1 cellular context compared by ENCODE assay signal in the genomic region with DNA sequence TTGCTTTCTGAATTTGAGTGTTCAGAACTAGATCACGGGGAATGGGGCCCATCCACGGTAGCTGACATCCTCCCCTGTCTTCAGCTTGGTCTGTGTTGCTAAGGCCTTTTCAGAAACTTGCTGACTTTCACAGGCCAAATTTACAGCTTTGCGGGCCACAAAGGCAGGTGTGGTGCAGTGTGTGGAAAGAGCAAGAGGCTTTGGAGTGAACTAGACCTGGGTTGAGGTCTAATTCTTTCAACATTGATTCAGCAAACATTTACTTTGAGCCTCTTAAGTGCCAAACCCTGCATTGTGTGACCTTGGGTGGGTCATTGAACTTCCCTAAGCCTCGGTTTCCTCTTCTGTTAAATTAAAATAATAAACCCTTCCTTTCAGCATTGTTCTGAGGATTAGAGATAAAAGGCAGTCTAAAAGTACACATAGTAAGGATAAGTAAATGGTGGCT.
TF ChIP-seq lines count a peak whose summit lies in the region.

No MANE protein-coding gene starts in this region.

TF ChIP-seq in HepG2, 621 proteins besides CTCF, POLR2A, EP300 and RAD21 (continued from another document):
- TF ChIP-seq, protein P1, sequence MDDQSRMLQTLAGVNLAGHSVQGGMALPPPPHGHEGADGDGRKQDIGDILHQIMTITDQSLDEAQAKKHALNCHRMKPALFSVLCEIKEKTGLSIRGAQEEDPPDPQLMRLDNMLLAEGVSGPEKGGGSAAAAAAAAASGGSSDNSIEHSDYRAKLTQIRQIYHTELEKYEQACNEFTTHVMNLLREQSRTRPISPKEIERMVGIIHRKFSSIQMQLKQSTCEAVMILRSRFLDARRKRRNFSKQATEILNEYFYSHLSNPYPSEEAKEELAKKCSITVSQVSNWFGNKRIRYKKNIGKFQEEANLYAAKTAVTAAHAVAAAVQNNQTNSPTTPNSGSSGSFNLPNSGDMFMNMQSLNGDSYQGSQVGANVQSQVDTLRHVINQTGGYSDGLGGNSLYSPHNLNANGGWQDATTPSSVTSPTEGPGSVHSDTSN (CRISPR knock-in tag; IDR thresholded peaks at IDR 0.05; ENCODE audit: borderline replicate concordance) = no peak
- TF ChIP-seq, protein P2, sequence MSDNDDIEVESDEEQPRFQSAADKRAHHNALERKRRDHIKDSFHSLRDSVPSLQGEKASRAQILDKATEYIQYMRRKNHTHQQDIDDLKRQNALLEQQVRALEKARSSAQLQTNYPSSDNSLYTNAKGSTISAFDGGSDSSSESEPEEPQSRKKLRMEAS (IDR thresholded peaks at IDR 0.05) = no peak
- peak; percentile 70; the same call in 1 of the 2 replicates for TF ChIP-seq ISL2 (CRISPR knock-in tag; IDR thresholded peaks at IDR 0.05)
- TF ChIP-seq ZSCAN21 (CRISPR knock-in tag; IDR thresholded peaks at IDR 0.05; ENCODE audit: borderline replicate concordance) = no peak
- TF ChIP-seq, protein P3, sequence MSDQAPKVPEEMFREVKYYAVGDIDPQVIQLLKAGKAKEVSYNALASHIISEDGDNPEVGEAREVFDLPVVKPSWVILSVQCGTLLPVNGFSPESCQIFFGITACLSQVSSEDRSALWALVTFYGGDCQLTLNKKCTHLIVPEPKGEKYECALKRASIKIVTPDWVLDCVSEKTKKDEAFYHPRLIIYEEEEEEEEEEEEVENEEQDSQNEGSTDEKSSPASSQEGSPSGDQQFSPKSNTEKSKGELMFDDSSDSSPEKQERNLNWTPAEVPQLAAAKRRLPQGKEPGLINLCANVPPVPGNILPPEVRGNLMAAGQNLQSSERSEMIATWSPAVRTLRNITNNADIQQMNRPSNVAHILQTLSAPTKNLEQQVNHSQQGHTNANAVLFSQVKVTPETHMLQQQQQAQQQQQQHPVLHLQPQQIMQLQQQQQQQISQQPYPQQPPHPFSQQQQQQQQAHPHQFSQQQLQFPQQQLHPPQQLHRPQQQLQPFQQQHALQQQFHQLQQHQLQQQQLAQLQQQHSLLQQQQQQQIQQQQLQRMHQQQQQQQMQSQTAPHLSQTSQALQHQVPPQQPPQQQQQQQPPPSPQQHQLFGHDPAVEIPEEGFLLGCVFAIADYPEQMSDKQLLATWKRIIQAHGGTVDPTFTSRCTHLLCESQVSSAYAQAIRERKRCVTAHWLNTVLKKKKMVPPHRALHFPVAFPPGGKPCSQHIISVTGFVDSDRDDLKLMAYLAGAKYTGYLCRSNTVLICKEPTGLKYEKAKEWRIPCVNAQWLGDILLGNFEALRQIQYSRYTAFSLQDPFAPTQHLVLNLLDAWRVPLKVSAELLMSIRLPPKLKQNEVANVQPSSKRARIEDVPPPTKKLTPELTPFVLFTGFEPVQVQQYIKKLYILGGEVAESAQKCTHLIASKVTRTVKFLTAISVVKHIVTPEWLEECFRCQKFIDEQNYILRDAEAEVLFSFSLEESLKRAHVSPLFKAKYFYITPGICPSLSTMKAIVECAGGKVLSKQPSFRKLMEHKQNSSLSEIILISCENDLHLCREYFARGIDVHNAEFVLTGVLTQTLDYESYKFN (CRISPR knock-in tag; conservative IDR thresholded peaks at IDR 0.05) = no peak
- TF ChIP-seq TARDBP (CRISPR knock-in tag; IDR thresholded peaks at IDR 0.05) = no peak
- TF ChIP-seq RORA (CRISPR knock-in tag; IDR thresholded peaks at IDR 0.05) = no peak
- TF ChIP-seq GATAD2A (CRISPR knock-in tag; IDR thresholded peaks at IDR 0.05) = peak; percentile 30; the same call in 1 of the 2 replicates
- no peak for TF ChIP-seq KDM3A (CRISPR knock-in tag; IDR thresholded peaks at IDR 0.05; ENCODE audit: low read depth)
- no peak for TF ChIP-seq EZH2 (conservative IDR thresholded peaks at IDR 0.05; ENCODE audit: low read depth, low read length)
- TF ChIP-seq POGZ (CRISPR knock-in tag; IDR thresholded peaks at IDR 0.05) = no peak
- no peak for TF ChIP-seq MIER3 (CRISPR knock-in tag; IDR thresholded peaks at IDR 0.05; ENCODE audit: borderline replicate concordance)
- TF ChIP-seq ZNF724P (CRISPR knock-in tag; IDR thresholded peaks at IDR 0.05; ENCODE audit: borderline replicate concordance) = no peak
- TF ChIP-seq, protein P4, sequence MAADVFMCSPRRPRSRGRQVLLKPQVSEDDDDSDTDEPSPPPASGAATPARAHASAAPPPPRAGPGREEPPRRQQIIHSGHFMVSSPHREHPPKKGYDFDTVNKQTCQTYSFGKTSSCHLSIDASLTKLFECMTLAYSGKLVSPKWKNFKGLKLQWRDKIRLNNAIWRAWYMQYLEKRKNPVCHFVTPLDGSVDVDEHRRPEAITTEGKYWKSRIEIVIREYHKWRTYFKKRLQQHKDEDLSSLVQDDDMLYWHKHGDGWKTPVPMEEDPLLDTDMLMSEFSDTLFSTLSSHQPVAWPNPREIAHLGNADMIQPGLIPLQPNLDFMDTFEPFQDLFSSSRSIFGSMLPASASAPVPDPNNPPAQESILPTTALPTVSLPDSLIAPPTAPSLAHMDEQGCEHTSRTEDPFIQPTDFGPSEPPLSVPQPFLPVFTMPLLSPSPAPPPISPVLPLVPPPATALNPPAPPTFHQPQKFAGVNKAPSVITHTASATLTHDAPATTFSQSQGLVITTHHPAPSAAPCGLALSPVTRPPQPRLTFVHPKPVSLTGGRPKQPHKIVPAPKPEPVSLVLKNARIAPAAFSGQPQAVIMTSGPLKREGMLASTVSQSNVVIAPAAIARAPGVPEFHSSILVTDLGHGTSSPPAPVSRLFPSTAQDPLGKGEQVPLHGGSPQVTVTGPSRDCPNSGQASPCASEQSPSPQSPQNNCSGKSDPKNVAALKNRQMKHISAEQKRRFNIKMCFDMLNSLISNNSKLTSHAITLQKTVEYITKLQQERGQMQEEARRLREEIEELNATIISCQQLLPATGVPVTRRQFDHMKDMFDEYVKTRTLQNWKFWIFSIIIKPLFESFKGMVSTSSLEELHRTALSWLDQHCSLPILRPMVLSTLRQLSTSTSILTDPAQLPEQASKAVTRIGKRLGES (CRISPR knock-in tag; IDR thresholded peaks at IDR 0.05; ENCODE audit: borderline replicate concordance) = no peak
- no peak for TF ChIP-seq NFE2L1 (CRISPR knock-in tag; IDR thresholded peaks at IDR 0.05; ENCODE audit: borderline replicate concordance)
- TF ChIP-seq NCOA1 (CRISPR knock-in tag; IDR thresholded peaks at IDR 0.05) = no peak
- TF ChIP-seq TCF7L2 (IDR thresholded peaks at IDR 0.05; ENCODE audit: low read depth, low read length) = no peak; the same call in 1 of the 2 replicates
- no peak for TF ChIP-seq BHLHE40 (IDR thresholded peaks at IDR 0.05; ENCODE audit: low read length)
- TF ChIP-seq, protein P5, sequence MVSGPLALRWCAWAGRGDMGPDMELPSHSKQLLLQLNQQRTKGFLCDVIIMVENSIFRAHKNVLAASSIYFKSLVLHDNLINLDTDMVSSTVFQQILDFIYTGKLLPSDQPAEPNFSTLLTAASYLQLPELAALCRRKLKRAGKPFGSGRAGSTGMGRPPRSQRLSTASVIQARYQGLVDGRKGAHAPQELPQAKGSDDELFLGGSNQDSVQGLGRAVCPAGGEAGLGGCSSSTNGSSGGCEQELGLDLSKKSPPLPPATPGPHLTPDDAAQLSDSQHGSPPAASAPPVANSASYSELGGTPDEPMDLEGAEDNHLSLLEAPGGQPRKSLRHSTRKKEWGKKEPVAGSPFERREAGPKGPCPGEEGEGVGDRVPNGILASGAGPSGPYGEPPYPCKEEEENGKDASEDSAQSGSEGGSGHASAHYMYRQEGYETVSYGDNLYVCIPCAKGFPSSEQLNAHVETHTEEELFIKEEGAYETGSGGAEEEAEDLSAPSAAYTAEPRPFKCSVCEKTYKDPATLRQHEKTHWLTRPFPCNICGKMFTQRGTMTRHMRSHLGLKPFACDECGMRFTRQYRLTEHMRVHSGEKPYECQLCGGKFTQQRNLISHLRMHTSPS (CRISPR knock-in tag; IDR thresholded peaks at IDR 0.05; ENCODE audit: low read depth) = no peak
- TF ChIP-seq, protein P6, sequence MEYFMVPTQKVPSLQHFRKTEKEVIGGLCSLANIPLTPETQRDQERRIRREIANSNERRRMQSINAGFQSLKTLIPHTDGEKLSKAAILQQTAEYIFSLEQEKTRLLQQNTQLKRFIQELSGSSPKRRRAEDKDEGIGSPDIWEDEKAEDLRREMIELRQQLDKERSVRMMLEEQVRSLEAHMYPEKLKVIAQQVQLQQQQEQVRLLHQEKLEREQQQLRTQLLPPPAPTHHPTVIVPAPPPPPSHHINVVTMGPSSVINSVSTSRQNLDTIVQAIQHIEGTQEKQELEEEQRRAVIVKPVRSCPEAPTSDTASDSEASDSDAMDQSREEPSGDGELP (IDR thresholded peaks at IDR 0.05; ENCODE audit: borderline replicate concordance, low read depth) = no peak
